ENCODE assay signal across 8 cellular contexts in genomic region chr4:80335554-80336358, GRCh38. TPM values are rescaled to one million over a fixed set of nuclear protein-coding genes. Genes with fewer than 3 reads are reported as not detected.
DNase-seq lines count a peak whose midpoint lies in the region; ATAC-seq, FAIRE-seq and TF ChIP-seq lines count a peak whose summit lies in the region.

TSS of gene CFAP299 (plus strand) at chr4:80335730.

- peak within 1 kb of the TSS; percentile 84 for H3K4me3 ChIP-seq in epithelial cell of proximal tubule (ENCODE audit: low read depth, low read length)

- FAIRE-seq in GM19239 (lab: Jason Lieb, UNC), result peak; percentile 84

- peak; percentile 91 for ATAC-seq in HG03378 (IDR thresholded peaks at IDR 0.05; ENCODE audit: unreplicated experiment)

- peak; percentile 79 for DNase-seq in Ammon's horn (ENCODE audit: low spot score)
- peak; percentile 39 for DNase-seq in GM19239 (ENCODE audit: insufficient read length, low spot score)
- DNase-seq in NCI-H524 treated with DMSO at 0.1 percent for 48 hours (lab: John Stamatoyannopoulos, UW), result peak; percentile 32
- DNase-seq in activated CD8-positive, alpha-beta memory T cell treated with anti-CD3 and anti-CD28 coated beads for 4 hours (ENCODE audit: low read depth in 2 of 2), result peak; percentile 9
- DNase-seq in epithelial cell of proximal tubule (ENCODE audit: low read depth), result peak; percentile 54
- DNase-seq in mucosa of gallbladder (ENCODE audit: low spot score), result peak; percentile 82
- DNase-seq in stimulated activated CD8-positive, alpha-beta memory T cell treated with anti-CD3 and anti-CD28 coated beads, Interleukin-4, amount 100 ng/mL, for 48 hours, result peak; percentile 77

- peak; percentile 52 for TF ChIP-seq CTCF in epithelial cell of proximal tubule (conservative IDR thresholded peaks at IDR 0.05; ENCODE audit: low read depth, low read length)

RNA-seq across cellular contexts. Expression of gene CFAP299, which starts in this region (rescaled TPM):
- not detected in 2 replicates for total RNA-seq in epithelial cell of proximal tubule
- total RNA-seq in mucosa of gallbladder, result not detected

Comparison
In these comparisons a context has a peak if more than half of its experiments do, and no peak if none do; other contexts are left out.
1. Peak in every context shown above with its lines: DNase-seq, ATAC-seq and H3K4me3 ChIP-seq.
2. Peak in DNase-seq and H3K4me3 ChIP-seq in epithelial cell of proximal tubule; RNA of the gene not detected or under 1 TPM.
3. Peak in DNase-seq in mucosa of gallbladder; RNA of the gene not detected or under 1 TPM.
4. DNase-seq: peak in every context shown above with its lines; median percentile 82 in mucosa of gallbladder; 79 in Ammon's horn; 77 in stimulated activated CD8-positive, alpha-beta memory T cell treated with anti-CD3 and anti-CD28 coated beads, Interleukin-4, amount 100 ng/mL, for 48 hours; 54 in epithelial cell of proximal tubule; 39 in GM19239; 32 in NCI-H524 treated with DMSO at 0.1 percent for 48 hours; 9 in activated CD8-positive, alpha-beta memory T cell treated with anti-CD3 and anti-CD28 coated beads for 4 hours.